1 cellular context compared by ENCODE assay signal in the genomic region with DNA sequence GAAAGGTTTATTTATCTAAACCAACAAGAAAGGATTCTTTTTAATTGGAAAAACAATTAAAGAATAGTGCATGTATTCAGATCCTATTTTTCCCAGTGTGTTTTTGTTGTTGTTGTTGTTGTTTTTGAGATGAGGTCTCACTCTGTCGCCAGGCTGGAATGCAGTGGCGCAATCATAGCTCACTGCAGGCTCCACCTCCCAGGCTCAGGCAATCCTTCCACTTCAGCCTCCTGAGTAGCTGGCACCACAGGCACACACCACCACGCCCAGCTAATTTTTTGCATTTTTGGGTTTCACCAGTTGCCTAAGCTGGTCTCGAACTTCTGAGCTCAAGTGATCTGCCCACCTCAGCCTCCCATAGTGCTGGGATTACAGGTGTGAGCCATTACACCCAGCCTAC.
TF ChIP-seq lines count a peak whose summit lies in the region.

No MANE protein-coding gene starts in this region.

TF ChIP-seq in GM23338, 12 proteins besides CTCF, POLR2A, EP300 and RAD21 (continued from another document):
- TF ChIP-seq, protein P1, sequence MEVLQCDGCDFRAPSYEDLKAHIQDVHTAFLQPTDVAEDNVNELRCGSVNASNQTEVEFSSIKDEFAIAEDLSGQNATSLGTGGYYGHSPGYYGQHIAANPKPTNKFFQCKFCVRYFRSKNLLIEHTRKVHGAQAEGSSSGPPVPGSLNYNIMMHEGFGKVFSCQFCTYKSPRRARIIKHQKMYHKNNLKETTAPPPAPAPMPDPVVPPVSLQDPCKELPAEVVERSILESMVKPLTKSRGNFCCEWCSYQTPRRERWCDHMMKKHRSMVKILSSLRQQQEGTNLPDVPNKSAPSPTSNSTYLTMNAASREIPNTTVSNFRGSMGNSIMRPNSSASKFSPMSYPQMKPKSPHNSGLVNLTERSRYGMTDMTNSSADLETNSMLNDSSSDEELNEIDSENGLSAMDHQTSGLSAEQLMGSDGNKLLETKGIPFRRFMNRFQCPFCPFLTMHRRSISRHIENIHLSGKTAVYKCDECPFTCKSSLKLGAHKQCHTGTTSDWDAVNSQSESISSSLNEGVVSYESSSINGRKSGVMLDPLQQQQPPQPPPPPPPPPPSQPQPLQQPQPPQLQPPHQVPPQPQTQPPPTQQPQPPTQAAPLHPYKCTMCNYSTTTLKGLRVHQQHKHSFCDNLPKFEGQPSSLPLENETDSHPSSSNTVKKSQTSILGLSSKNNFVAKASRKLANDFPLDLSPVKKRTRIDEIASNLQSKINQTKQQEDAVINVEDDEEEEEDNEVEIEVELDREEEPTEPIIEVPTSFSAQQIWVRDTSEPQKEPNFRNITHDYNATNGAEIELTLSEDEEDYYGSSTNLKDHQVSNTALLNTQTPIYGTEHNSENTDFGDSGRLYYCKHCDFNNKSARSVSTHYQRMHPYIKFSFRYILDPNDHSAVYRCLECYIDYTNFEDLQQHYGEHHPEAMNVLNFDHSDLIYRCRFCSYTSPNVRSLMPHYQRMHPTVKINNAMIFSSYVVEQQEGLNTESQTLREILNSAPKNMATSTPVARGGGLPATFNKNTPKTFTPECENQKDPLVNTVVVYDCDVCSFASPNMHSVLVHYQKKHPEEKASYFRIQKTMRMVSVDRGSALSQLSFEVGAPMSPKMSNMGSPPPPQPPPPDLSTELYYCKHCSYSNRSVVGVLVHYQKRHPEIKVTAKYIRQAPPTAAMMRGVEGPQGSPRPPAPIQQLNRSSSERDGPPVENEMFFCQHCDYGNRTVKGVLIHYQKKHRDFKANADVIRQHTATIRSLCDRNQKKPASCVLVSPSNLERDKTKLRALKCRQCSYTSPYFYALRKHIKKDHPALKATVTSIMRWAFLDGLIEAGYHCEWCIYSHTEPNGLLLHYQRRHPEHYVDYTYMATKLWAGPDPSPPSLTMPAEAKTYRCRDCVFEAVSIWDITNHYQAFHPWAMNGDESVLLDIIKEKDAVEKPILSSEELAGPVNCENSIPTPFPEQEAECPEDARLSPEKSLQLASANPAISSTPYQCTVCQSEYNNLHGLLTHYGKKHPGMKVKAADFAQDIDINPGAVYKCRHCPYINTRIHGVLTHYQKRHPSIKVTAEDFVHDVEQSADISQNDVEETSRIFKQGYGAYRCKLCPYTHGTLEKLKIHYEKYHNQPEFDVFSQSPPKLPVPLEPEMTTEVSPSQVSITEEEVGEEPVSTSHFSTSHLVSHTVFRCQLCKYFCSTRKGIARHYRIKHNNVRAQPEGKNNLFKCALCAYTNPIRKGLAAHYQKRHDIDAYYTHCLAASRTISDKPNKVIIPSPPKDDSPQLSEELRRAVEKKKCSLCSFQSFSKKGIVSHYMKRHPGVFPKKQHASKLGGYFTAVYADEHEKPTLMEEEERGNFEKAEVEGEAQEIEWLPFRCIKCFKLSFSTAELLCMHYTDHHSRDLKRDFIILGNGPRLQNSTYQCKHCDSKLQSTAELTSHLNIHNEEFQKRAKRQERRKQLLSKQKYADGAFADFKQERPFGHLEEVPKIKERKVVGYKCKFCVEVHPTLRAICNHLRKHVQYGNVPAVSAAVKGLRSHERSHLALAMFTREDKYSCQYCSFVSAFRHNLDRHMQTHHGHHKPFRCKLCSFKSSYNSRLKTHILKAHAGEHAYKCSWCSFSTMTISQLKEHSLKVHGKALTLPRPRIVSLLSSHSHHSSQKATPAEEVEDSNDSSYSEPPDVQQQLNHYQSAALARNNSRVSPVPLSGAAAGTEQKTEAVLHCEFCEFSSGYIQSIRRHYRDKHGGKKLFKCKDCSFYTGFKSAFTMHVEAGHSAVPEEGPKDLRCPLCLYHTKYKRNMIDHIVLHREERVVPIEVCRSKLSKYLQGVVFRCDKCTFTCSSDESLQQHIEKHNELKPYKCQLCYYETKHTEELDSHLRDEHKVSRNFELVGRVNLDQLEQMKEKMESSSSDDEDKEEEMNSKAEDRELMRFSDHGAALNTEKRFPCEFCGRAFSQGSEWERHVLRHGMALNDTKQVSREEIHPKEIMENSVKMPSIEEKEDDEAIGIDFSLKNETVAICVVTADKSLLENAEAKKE (CRISPR knock-in tag; IDR thresholded peaks at IDR 0.05): no peak
